Comparison of ENCODE assay signal across 4 cellular contexts in the genomic region with DNA sequence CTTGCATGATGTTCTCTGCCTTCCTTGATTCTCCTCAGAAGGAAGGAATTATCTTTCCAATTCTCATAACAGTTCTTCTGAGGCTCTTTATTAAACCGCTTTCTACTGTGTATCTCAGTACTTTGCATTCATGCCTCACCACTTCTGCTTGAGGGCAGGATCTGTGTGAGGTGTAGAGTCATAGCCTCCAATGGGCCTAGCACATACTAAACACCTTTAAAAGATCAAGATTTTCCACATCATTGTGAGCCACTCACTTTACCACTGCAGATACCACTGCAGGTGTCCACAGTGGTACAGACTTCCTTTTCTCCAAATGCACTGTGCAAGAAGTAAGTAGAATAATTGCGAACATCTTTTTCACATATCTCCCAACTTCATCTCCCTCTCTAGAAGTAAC.
"Had no signal": no experiment of that assay in that cellular context is flagged by ENCODE, and none has a peak within 500 bp of the region (broad histone marks: within the 10 kb centered on the region; RNA-seq: fewer than 3 reads in every experiment).

No MANE protein-coding gene starts in this region.

- ATAC-seq: GM23338 had no signal

- H3K27ac Mint-ChIP-seq: GM23338, H9 had no signal

- H3K4me3 ChIP-seq: GM23338 had no signal

- H2AFZ ChIP-seq: GM23338 had no signal

- H3K4me3 Mint-ChIP-seq: GM23338, H9 had no signal

- H3K4me1 Mint-ChIP-seq: H9 had no signal

- H3K4me2 ChIP-seq: GM23338 had no signal

- DNase-seq: H9, HCEC 1CT, IMR-90 had no signal
